ENCODE assay signal across 12 cellular contexts in the genomic region with DNA sequence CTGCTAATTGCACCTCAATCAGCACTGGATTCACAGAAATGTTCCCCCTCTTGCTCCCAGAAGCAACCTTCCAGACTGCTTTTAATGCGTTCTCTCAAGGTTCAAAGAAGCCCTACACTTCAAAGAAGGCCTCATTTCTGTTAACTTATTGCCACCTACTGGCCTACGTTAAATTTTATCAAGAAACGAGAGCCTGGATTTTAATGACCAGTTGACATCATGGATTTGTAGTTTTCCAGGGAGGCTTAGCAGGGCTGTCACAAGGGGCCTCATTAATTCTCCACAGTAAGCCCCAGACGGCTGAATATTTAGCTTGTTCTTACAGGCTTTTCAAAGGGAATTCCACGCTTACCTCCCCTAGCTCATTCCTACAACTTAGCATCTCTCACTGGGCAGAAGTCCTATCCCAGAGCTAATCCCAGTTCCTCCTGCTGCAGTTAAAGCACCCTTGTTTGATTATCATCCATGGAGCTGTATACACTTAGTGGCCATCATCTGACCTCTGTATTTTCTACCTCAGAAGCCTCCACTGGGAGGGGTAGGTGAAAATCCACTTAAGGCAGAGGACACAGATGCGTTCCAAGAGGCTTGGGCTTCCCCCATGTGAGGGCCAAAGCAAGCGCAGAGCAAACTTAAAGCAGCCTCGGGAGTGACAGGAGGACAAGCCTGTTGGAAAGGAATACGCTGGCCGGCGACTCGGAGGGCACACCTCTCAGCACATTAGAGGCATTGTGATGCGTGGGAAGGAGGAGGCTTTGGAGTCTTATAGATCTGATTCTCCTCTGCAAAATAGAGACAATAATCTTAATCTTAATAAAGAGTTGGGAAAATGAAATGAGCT. TPM values are rescaled to one million over a fixed set of nuclear protein-coding genes. Genes with fewer than 3 reads are reported as not detected.
A peak's percentile ranks its signal among the peaks of the same experiment; 100 is the strongest.
DNase-seq lines count a peak whose midpoint lies in the region; ATAC-seq and TF ChIP-seq lines count a peak whose summit lies in the region.
"Had no signal": no experiment of that assay in that cellular context is flagged by ENCODE, and none has a peak within 500 bp of the region (broad histone marks: within the 10 kb centered on the region; RNA-seq: fewer than 3 reads in every experiment).

No MANE protein-coding gene starts in this region.

- H3K27ac Mint-ChIP-seq in activated T-helper 1 cell treated with anti-CD3 and anti-CD28 coated beads, Interleukin-12 subunit alpha, Interleukin-12 subunit beta, Interleukin-2, Interleukin-4 antibody, amounts not matched to agents 30 ng/mL and 10 ng/mL and 1 ng/mL, durations not matched to agents 14 hours and 24 hours and 36 hours, result peak overlapping the region; percentile 25
- H3K27ac Mint-ChIP-seq: activated CD8-positive, alpha-beta T cell treated with anti-CD3 and anti-CD28 coated beads for 36 hours; natural killer cell had no signal

- no peak overlapping the region for H3K9ac ChIP-seq in liver (ENCODE audit: low read depth in 1 of 2, low read length in 2 of 2)

- peak; percentile 50 for TF ChIP-seq CTCF in liver (IDR thresholded peaks at IDR 0.05; ENCODE audit: low read depth, low read length, missing input control)

- no peak for ATAC-seq in HG03378 (IDR thresholded peaks at IDR 0.05; ENCODE audit: unreplicated experiment)
- ATAC-seq: activated CD8-positive, alpha-beta T cell treated with anti-CD3 and anti-CD28 coated beads for 36 hours; natural killer cell had no signal

- peak; percentile 36 for DNase-seq in DMS153 treated with DMSO at 0.1 percent for 48 hours (lab: John Stamatoyannopoulos, UW; ENCODE audit: unreplicated experiment)
- DNase-seq in M059J (ENCODE audit: low read depth), result peak; percentile 20
- DNase-seq in activated T-helper 1 cell treated with anti-CD3 and anti-CD28 coated beads, Interleukin-12 subunit alpha, Interleukin-12 subunit beta, Interleukin-2, Interleukin-4 antibody, amounts not matched to agents 30 ng/mL and 10 ng/mL and 1 ng/mL, durations not matched to agents 14 hours and 24 hours and 36 hours (ENCODE audit: low spot score), result no peak
- DNase-seq in NCI-H2081 treated with DMSO at 0.1 percent for 48 hours (lab: John Stamatoyannopoulos, UW), result no peak
- no peak for DNase-seq in GF-D8 (lab: John Stamatoyannopoulos, UW)
- no peak for DNase-seq in H4 (ENCODE audit: low spot score)
- DNase-seq: activated CD8-positive, alpha-beta T cell treated with anti-CD3 and anti-CD28 coated beads for 36 hours; effector CD4-positive, alpha-beta T cell; H7; natural killer cell had no signal

- peaks cover 17% of the 10 kb centered on the region for H3K27me3 Mint-ChIP-seq in activated T-helper 1 cell treated with anti-CD3 and anti-CD28 coated beads, Interleukin-12 subunit alpha, Interleukin-12 subunit beta, Interleukin-2, Interleukin-4 antibody, amounts not matched to agents 30 ng/mL and 10 ng/mL and 1 ng/mL, durations not matched to agents 14 hours and 24 hours and 36 hours (ENCODE audit: insufficient read depth)

- H3K4me3 Mint-ChIP-seq in activated T-helper 1 cell treated with anti-CD3 and anti-CD28 coated beads, Interleukin-12 subunit alpha, Interleukin-12 subunit beta, Interleukin-2, Interleukin-4 antibody, amounts not matched to agents 30 ng/mL and 10 ng/mL and 1 ng/mL, durations not matched to agents 14 hours and 24 hours and 36 hours, result no peak overlapping the region
- H3K4me3 Mint-ChIP-seq: activated CD8-positive, alpha-beta T cell treated with anti-CD3 and anti-CD28 coated beads for 36 hours; natural killer cell had no signal

- 56% methylated on average over 13 of the region's 13 CpGs for WGBS in liver

- peak; percentile 86 to 89 for TF ChIP-seq RAD21 in liver (IDR thresholded peaks at IDR 0.05)

- intact Hi-C loops in activated T-helper 1 cell treated with anti-CD3 and anti-CD28 coated beads, Interleukin-12 subunit alpha, Interleukin-12 subunit beta, Interleukin-2, Interleukin-4 antibody, amounts not matched to agents 30 ng/mL and 10 ng/mL and 1 ng/mL, durations not matched to agents 14 hours and 24 hours and 36 hours (cut with micrococcal nuclease), result no loop called here

- H3K27me3 ChIP-seq in liver (ENCODE audit: control insufficient read depth in 4 of 4, insufficient read depth in 4 of 4, low read length in 3 of 4), result no peaks in the 10 kb centered on the region

- no peak overlapping the region for H3K27ac ChIP-seq in liver (ENCODE audit: low read depth in 1 of 2, low read length in 2 of 2)

- H3K4me1 ChIP-seq in liver (ENCODE audit: control insufficient read depth in 4 of 4, insufficient read depth in 4 of 4, low read length in 3 of 4), result no peaks in the 10 kb centered on the region

- no peaks in the 10 kb centered on the region for H3K4me1 Mint-ChIP-seq in activated T-helper 1 cell treated with anti-CD3 and anti-CD28 coated beads, Interleukin-12 subunit alpha, Interleukin-12 subunit beta, Interleukin-2, Interleukin-4 antibody, amounts not matched to agents 30 ng/mL and 10 ng/mL and 1 ng/mL, durations not matched to agents 14 hours and 24 hours and 36 hours (ENCODE audit: low read depth)
- H3K4me1 Mint-ChIP-seq: natural killer cell had no signal

- no peaks in the 10 kb centered on the region for H3K9me3 Mint-ChIP-seq in activated T-helper 1 cell treated with anti-CD3 and anti-CD28 coated beads, Interleukin-12 subunit alpha, Interleukin-12 subunit beta, Interleukin-2, Interleukin-4 antibody, amounts not matched to agents 30 ng/mL and 10 ng/mL and 1 ng/mL, durations not matched to agents 14 hours and 24 hours and 36 hours

- H3K9me3 ChIP-seq in liver (ENCODE audit: control insufficient read depth in 4 of 4, low read length in 3 of 4), result no peaks in the 10 kb centered on the region

- no peaks in the 10 kb centered on the region for H3K36me3 ChIP-seq in liver (ENCODE audit: control insufficient read depth in 4 of 4, insufficient read depth in 3 of 4, low read depth in 1 of 4, low read length in 3 of 4)

- H3K4me3 ChIP-seq in liver (ENCODE audit: low read depth in 1 of 3, low read length in 3 of 3), result no peak overlapping the region

- H3K36me3 Mint-ChIP-seq in activated T-helper 1 cell treated with anti-CD3 and anti-CD28 coated beads, Interleukin-12 subunit alpha, Interleukin-12 subunit beta, Interleukin-2, Interleukin-4 antibody, amounts not matched to agents 30 ng/mL and 10 ng/mL and 1 ng/mL, durations not matched to agents 14 hours and 24 hours and 36 hours (ENCODE audit: low read depth), result no peaks in the 10 kb centered on the region
- H3K36me3 Mint-ChIP-seq: natural killer cell had no signal

TF ChIP-seq in liver, 16 proteins besides CTCF, POLR2A, EP300 and RAD21 (continues in another document):
- TF ChIP-seq, protein P1, sequence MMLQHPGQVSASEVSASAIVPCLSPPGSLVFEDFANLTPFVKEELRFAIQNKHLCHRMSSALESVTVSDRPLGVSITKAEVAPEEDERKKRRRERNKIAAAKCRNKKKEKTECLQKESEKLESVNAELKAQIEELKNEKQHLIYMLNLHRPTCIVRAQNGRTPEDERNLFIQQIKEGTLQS (IDR thresholded peaks at IDR 0.05), result no peak
- no peak for TF ChIP-seq TAF1 (conservative IDR thresholded peaks at IDR 0.05)
- TF ChIP-seq EGR1 (IDR thresholded peaks at IDR 0.05; ENCODE audit: low read depth in 2 of 2), result no peak
- no peak for TF ChIP-seq SP1 (IDR thresholded peaks at IDR 0.05)
- TF ChIP-seq RXRA (IDR thresholded peaks at IDR 0.05), result no peak
- no peak for TF ChIP-seq FOXA1 (IDR thresholded peaks at IDR 0.05)
- TF ChIP-seq, protein P2, sequence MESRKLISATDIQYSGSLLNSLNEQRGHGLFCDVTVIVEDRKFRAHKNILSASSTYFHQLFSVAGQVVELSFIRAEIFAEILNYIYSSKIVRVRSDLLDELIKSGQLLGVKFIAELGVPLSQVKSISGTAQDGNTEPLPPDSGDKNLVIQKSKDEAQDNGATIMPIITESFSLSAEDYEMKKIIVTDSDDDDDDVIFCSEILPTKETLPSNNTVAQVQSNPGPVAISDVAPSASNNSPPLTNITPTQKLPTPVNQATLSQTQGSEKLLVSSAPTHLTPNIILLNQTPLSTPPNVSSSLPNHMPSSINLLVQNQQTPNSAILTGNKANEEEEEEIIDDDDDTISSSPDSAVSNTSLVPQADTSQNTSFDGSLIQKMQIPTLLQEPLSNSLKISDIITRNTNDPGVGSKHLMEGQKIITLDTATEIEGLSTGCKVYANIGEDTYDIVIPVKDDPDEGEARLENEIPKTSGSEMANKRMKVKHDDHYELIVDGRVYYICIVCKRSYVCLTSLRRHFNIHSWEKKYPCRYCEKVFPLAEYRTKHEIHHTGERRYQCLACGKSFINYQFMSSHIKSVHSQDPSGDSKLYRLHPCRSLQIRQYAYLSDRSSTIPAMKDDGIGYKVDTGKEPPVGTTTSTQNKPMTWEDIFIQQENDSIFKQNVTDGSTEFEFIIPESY (IDR thresholded peaks at IDR 0.05), result no peak
- no peak for TF ChIP-seq HNF4A (conservative IDR thresholded peaks at IDR 0.05)
- TF ChIP-seq, protein P3, sequence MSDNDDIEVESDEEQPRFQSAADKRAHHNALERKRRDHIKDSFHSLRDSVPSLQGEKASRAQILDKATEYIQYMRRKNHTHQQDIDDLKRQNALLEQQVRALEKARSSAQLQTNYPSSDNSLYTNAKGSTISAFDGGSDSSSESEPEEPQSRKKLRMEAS (IDR thresholded peaks at IDR 0.05), result no peak
- TF ChIP-seq JUND (IDR thresholded peaks at IDR 0.05), result no peak
- no peak for TF ChIP-seq GABPA (IDR thresholded peaks at IDR 0.05 in 1 of 2, conservative IDR thresholded peaks at IDR 0.05 in 1 of 2)
- TF ChIP-seq HNF4G (IDR thresholded peaks at IDR 0.05), result no peak

RNA-seq across cellular contexts. Expression of a gene that starts 32.2 kb away (rescaled TPM):
- not detected in 2 replicates for total RNA-seq in M059J (2014; rRNA removed; shearing (Covaris generic))
- not detected in 2 replicates for total RNA-seq in activated T-helper 1 cell treated with anti-CD3 and anti-CD28 coated beads, Interleukin-12 subunit alpha, Interleukin-12 subunit beta, Interleukin-2, Interleukin-4 antibody, amounts not matched to agents 30 ng/mL and 10 ng/mL and 1 ng/mL, durations not matched to agents 14 hours and 24 hours and 36 hours
- 1 to 10 TPM in 1 of 2 donors, under 1 TPM in 1; 0.56 to 4.9 TPM for total RNA-seq in liver
- polyA plus RNA-seq in liver, result 1 to 10 TPM; 1.5 to 2.6 TPM
- total RNA-seq in H4 (2014; rRNA removed; shearing (Covaris generic)), result 0.17 TPM in 1 of 2 replicates, not detected in the other
- total RNA-seq: activated CD8-positive, alpha-beta T cell treated with anti-CD3 and anti-CD28 coated beads for 36 hours; natural killer cell had no signal

RNA-seq across cellular contexts. Expression of a gene that starts 50.0 kb away (rescaled TPM):
- total RNA-seq in M059J (2014; rRNA removed; shearing (Covaris generic)), result not detected in 2 replicates
- not detected in 2 replicates for total RNA-seq in activated T-helper 1 cell treated with anti-CD3 and anti-CD28 coated beads, Interleukin-12 subunit alpha, Interleukin-12 subunit beta, Interleukin-2, Interleukin-4 antibody, amounts not matched to agents 30 ng/mL and 10 ng/mL and 1 ng/mL, durations not matched to agents 14 hours and 24 hours and 36 hours
- total RNA-seq in liver, result 100 to 1,000 TPM; 190 to 457 TPM
- polyA plus RNA-seq in liver, result 100 to 1,000 TPM; 309 to 582 TPM
- total RNA-seq in H4 (2014; rRNA removed; shearing (Covaris generic)), result not detected in 2 replicates
- total RNA-seq: activated CD8-positive, alpha-beta T cell treated with anti-CD3 and anti-CD28 coated beads for 36 hours; H7; natural killer cell had no signal

Comparison
In these comparisons a context has a peak if more than half of its experiments do, and no peak if none do; other contexts are left out.
1. DNase-seq: peak in DMS153 treated with DMSO at 0.1 percent for 48 hours (single experiment) and M059J (single experiment); none in activated T-helper 1 cell treated with anti-CD3 and anti-CD28 coated beads, Interleukin-12 subunit alpha, Interleukin-12 subunit beta, Interleukin-2, Interleukin-4 antibody, amounts not matched to agents 30 ng/mL and 10 ng/mL and 1 ng/mL, durations not matched to agents 14 hours and 24 hours and 36 hours (single experiment), NCI-H2081 treated with DMSO at 0.1 percent for 48 hours (single experiment), GF-D8 (single experiment) and H4 (single experiment).
2. RNA of a gene that starts 50.0 kb away (total RNA-seq): 190 to 457 TPM in liver; not detected in M059J, not detected in activated T-helper 1 cell treated with anti-CD3 and anti-CD28 coated beads, Interleukin-12 subunit alpha, Interleukin-12 subunit beta, Interleukin-2, Interleukin-4 antibody, amounts not matched to agents 30 ng/mL and 10 ng/mL and 1 ng/mL, durations not matched to agents 14 hours and 24 hours and 36 hours and not detected in H4; every median in the first group is over 100 times any median in the second.